In genomic region chr16:48914070-48914469, GRCh38 we compare ENCODE assay signal across 1 cellular context.
A peak's percentile ranks its signal among the peaks of the same experiment; 100 is the strongest.
TF ChIP-seq lines count a peak whose summit lies in the region.

No MANE protein-coding gene starts in this region.

TF ChIP-seq in K562, 482 proteins besides CTCF, POLR2A, EP300 and RAD21 (continued from another document):
- peak; percentile 65 for TF ChIP-seq RFX1 (IDR thresholded peaks at IDR 0.05)
- no peak for TF ChIP-seq NONO (IDR thresholded peaks at IDR 0.05; ENCODE audit: low read depth in 2 of 2, low read length in 1 of 2)
